In genomic region chr1:6666696-6667095, GRCh38 we compare ENCODE assay signal across 21 cellular contexts.
"Had no signal": no experiment of that assay in that cellular context is flagged by ENCODE, and none has a peak within 500 bp of the region (broad histone marks: within the 10 kb centered on the region; RNA-seq: fewer than 3 reads in every experiment).

No MANE protein-coding gene starts in this region.

- H3K27me3 Mint-ChIP-seq: activated CD8-positive, alpha-beta T cell treated with anti-CD3 and anti-CD28 coated beads for 36 hours; activated naive CD8-positive, alpha-beta T cell treated with anti-CD3 and anti-CD28 coated beads, Interleukin-2, amount 10 ng/mL, durations not matched to agents 7 days and 5 days; central memory CD8-positive, alpha-beta T cell had no signal

- H3K27me3 ChIP-seq: ascending aorta, body of pancreas, MG63, Peyer's patch had no signal

- H3K4me3 Mint-ChIP-seq: activated CD8-positive, alpha-beta T cell treated with anti-CD3 and anti-CD28 coated beads for 36 hours; activated naive CD8-positive, alpha-beta T cell treated with anti-CD3 and anti-CD28 coated beads, Interleukin-2, amount 10 ng/mL, durations not matched to agents 7 days and 5 days; central memory CD8-positive, alpha-beta T cell; T-helper 1 cell treated with Interleukin-12 subunit alpha and Interleukin-12 subunit beta and Interleukin-4 antibody, amounts not matched to agents 30 μg/mL and 1 μg/mL, for 36 hours had no signal

- H3K4me1 Mint-ChIP-seq: activated naive CD8-positive, alpha-beta T cell treated with anti-CD3 and anti-CD28 coated beads, Interleukin-2, amount 10 ng/mL, durations not matched to agents 7 days and 5 days had no signal

- H3K4me1 ChIP-seq: ascending aorta, body of pancreas, Peyer's patch had no signal

- DNase-seq: activated CD4-positive, alpha-beta T cell treated with anti-CD3 and anti-CD28 coated beads for 4 hours; activated CD8-positive, alpha-beta memory T cell treated with anti-CD3 and anti-CD28 coated beads, Interleukin-2, amount 50 U/mL, for 4 hours; activated CD8-positive, alpha-beta T cell treated with anti-CD3 and anti-CD28 coated beads for 36 hours; activated naive CD4-positive, alpha-beta T cell treated with anti-CD3 and anti-CD28 coated beads, Interleukin-2, amount 50 U/mL, for 16 hours; activated naive CD8-positive, alpha-beta T cell treated with anti-CD3 and anti-CD28 coated beads, Interleukin-2, amount 10 ng/mL, durations not matched to agents 7 days and 5 days; amniotic stem cell; body of pancreas; MG63; NCI-H1105 treated with DMSO at 0.1 percent for 48 hours; NCI-H1436 treated with DMSO at 0.1 percent for 48 hours; NCI-H187; NCI-H2081; NCI-H524; SHP77 treated with DMSO at 0.1 percent for 48 hours had no signal

- H3K9me3 Mint-ChIP-seq: activated CD8-positive, alpha-beta T cell treated with anti-CD3 and anti-CD28 coated beads for 36 hours; activated naive CD8-positive, alpha-beta T cell treated with anti-CD3 and anti-CD28 coated beads, Interleukin-2, amount 10 ng/mL, durations not matched to agents 7 days and 5 days; central memory CD8-positive, alpha-beta T cell; T-helper 1 cell treated with Interleukin-12 subunit alpha and Interleukin-12 subunit beta and Interleukin-4 antibody, amounts not matched to agents 30 μg/mL and 1 μg/mL, for 36 hours had no signal

- FAIRE-seq: bronchial epithelial cell had no signal

- H3K36me3 Mint-ChIP-seq: activated naive CD8-positive, alpha-beta T cell treated with anti-CD3 and anti-CD28 coated beads, Interleukin-2, amount 10 ng/mL, durations not matched to agents 7 days and 5 days had no signal

- H3K27ac Mint-ChIP-seq: activated CD8-positive, alpha-beta T cell treated with anti-CD3 and anti-CD28 coated beads for 36 hours; activated naive CD8-positive, alpha-beta T cell treated with anti-CD3 and anti-CD28 coated beads, Interleukin-2, amount 10 ng/mL, durations not matched to agents 7 days and 5 days; T-helper 1 cell treated with Interleukin-12 subunit alpha and Interleukin-12 subunit beta and Interleukin-4 antibody, amounts not matched to agents 30 μg/mL and 1 μg/mL, for 36 hours had no signal

- H3K9me3 ChIP-seq: ascending aorta, body of pancreas, MG63, Peyer's patch had no signal

- H3K27ac ChIP-seq: ascending aorta, body of pancreas, Peyer's patch, RWPE1 had no signal

- ATAC-seq: activated CD4-positive, CD25-positive, alpha-beta regulatory T cell treated with anti-CD3 and anti-CD28 coated beads, Interleukin-2, amount 50 U/mL, for 24 hours; activated CD8-positive, alpha-beta T cell treated with anti-CD3 and anti-CD28 coated beads for 36 hours; body of pancreas had no signal

- H3K4me3 ChIP-seq: ascending aorta, body of pancreas, MG63, Peyer's patch had no signal
